ENCODE assay signal across 17 cellular contexts in the genomic region with DNA sequence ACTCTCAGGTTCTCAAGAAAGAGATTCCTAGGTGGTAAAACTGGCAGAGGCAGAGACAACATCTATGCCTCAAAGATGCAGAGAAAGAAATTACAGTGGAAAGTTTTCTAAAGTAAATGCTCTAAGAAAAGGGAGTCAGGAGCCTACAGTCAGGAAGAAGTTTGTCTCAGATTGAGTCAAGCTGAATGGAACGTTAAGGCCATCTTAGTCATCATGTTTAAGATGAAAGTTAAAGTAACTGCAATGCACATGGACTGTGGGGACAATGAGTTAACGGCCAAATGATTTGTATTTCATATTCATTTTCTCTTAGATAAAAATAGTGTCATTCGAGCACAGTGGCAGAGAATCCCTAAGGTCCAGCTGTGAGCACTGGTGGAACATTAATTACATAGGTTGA.
DNase-seq lines count a peak whose midpoint lies in the region; ATAC-seq and TF ChIP-seq lines count a peak whose summit lies in the region.
"Had no signal": no experiment of that assay in that cellular context is flagged by ENCODE, and none has a peak within 500 bp of the region (broad histone marks: within the 10 kb centered on the region; RNA-seq: fewer than 3 reads in every experiment).

No MANE protein-coding gene starts in this region.

- no peak for TF ChIP-seq POLR2A in esophagus squamous epithelium (IDR thresholded peaks at IDR 0.05)

- peak overlapping the region; percentile 47 for H3K4me2 ChIP-seq in OCI-LY3 (ENCODE audit: low read length)
- H3K4me2 ChIP-seq: A549, GM23338 had no signal

- TF ChIP-seq CTCF in OCI-LY3 (IDR thresholded peaks at IDR 0.05; ENCODE audit: low read depth, low read length) (no peak), esophagus squamous epithelium (IDR thresholded peaks at IDR 0.05) (no peak)

- ATAC-seq in HG02610 (IDR thresholded peaks at IDR 0.05; ENCODE audit: unreplicated experiment) (peak; percentile 50), HG03378 (IDR thresholded peaks at IDR 0.05; ENCODE audit: unreplicated experiment) (peak; percentile 58)
- ATAC-seq: A549, GM23338 had no signal

- H3K27ac ChIP-seq in OCI-LY3 (ENCODE audit: low read length) (peak overlapping the region; percentile 30; the same call in 1 of the 2 replicates), esophagus squamous epithelium (no peak overlapping the region)
- H3K27ac ChIP-seq: A549, C4-2B had no signal

- H4K20me1 ChIP-seq in OCI-LY3 (ENCODE audit: insufficient read depth, low read length), result no peaks in the 10 kb centered on the region

- H3K4me3 ChIP-seq in OCI-LY3 (ENCODE audit: low read length) (peak overlapping the region; percentile 10; the same call in 1 of the 2 replicates), esophagus squamous epithelium (no peak overlapping the region)
- H3K4me3 ChIP-seq: A549, GM23338 had no signal

- no peaks in the 10 kb centered on the region for H3K79me2 ChIP-seq in OCI-LY3 (ENCODE audit: low read length)

- intact Hi-C loops in esophagus squamous epithelium (cut with DNase I), result no loop called here

- no peaks in the 10 kb centered on the region for H3K36me3 ChIP-seq in OCI-LY3 (replicated peaks; ENCODE audit: low read depth, low read length)
- no peaks in the 10 kb centered on the region for H3K36me3 ChIP-seq in esophagus squamous epithelium
- H3K36me3 ChIP-seq: BE2C had no signal

- WGBS in esophagus squamous epithelium, 2 donors, result 51 to 70% methylated on average over 3 of the region's 3 CpGs

- H3K9me3 ChIP-seq in OCI-LY3 (ENCODE audit: insufficient read depth, low read length), result no peaks in the 10 kb centered on the region
- no peaks in the 10 kb centered on the region for H3K9me3 ChIP-seq in esophagus squamous epithelium
- H3K9me3 ChIP-seq: A549, BE2C had no signal

- H2AFZ ChIP-seq in OCI-LY3 (ENCODE audit: low read depth, low read length), result peak overlapping the region; percentile 48; the same call in 1 of the 2 replicates
- H2AFZ ChIP-seq: GM23338 had no signal

- peaks cover 30% of the 10 kb centered on the region for H3K4me1 ChIP-seq in OCI-LY3 (ENCODE audit: low read length)
- H3K4me1 ChIP-seq in esophagus squamous epithelium, result no peaks in the 10 kb centered on the region
- H3K4me1 ChIP-seq: A549, BE2C had no signal

- DNase-seq in NCI-H2227 (lab: John Stamatoyannopoulos, UW; ENCODE audit: unreplicated experiment) (no peak), glomerular visceral epithelial cell (ENCODE audit: extremely low spot score) (no peak), HK-2 (ENCODE audit: unreplicated experiment) (no peak), esophagus squamous epithelium (lab: John Stamatoyannopoulos, UW) (no peak)
- DNase-seq: BE2C; CD4-positive, alpha-beta memory T cell; COR-L47; DMS153; DMS79 treated with DMSO at 0.1 percent for 48 hours; EL; H7 had no signal

- H3K27me3 ChIP-seq in OCI-LY3 (ENCODE audit: low read depth, low read length) (no peaks in the 10 kb centered on the region), esophagus squamous epithelium (no peaks in the 10 kb centered on the region)
- H3K27me3 ChIP-seq: BE2C had no signal

- no peak overlapping the region for H3K9ac ChIP-seq in OCI-LY3 (ENCODE audit: low read length)
